Comparison of ENCODE assay signal across 26 cellular contexts in genomic region chr17:78991906-78992532, GRCh38. TPM values are rescaled to one million over a fixed set of nuclear protein-coding genes. Genes with fewer than 3 reads are reported as not detected.
DNase-seq lines count a peak whose midpoint lies in the region; ATAC-seq and TF ChIP-seq lines count a peak whose summit lies in the region.
"Had no signal": no experiment of that assay in that cellular context is flagged by ENCODE, and none has a peak within 500 bp of the region (broad histone marks: within the 10 kb centered on the region; RNA-seq: fewer than 3 reads in every experiment).

No MANE protein-coding gene starts in this region.

- ATAC-seq in IMR-90 (ENCODE audit: low read depth) (no peak), mucosa of descending colon (no peak)
- ATAC-seq: activated naive CD8-positive, alpha-beta T cell treated with anti-CD3 and anti-CD28 coated beads, Interleukin-2, amount 50 U/mL, for 24 hours; activated T-helper 17 cell treated with anti-CD3 and anti-CD28 coated beads, Interleukin-2, amount 50 U/mL, for 72 hours; heart left ventricle; stimulated activated memory B cell treated with anti-CD40 and anti-IgM and Interleukin-4, amounts not matched to agents 10 μg/mL and 1 μg/mL and 100 μg/mL, for 72 hours had no signal

- H3K4me3 ChIP-seq in mammary epithelial cell (replicated peaks in 1 of 3; ENCODE audit: insufficient read depth in 1 of 3, low read depth in 2 of 3, low read length in 3 of 3): no peak overlapping the region
- no peak overlapping the region for H3K4me3 ChIP-seq in IMR-90 (ENCODE audit: insufficient read depth, low read depth, low read length)
- H3K4me3 ChIP-seq in mucosa of descending colon: no peak overlapping the region
- H3K4me3 ChIP-seq in suprapubic skin: no peak overlapping the region
- H3K4me3 ChIP-seq: heart left ventricle, skin epidermis had no signal

- in situ Hi-C loops in mammary epithelial cell (cut with MboI; ENCODE audit: low sequenced_read_pairs in 2 of 2) (no loop called here), IMR-90 (cut with MboI; ENCODE audit: low sequenced_read_pairs) (no loop called here)

- no peaks in the 10 kb centered on the region for H3K9me1 ChIP-seq in IMR-90 (ENCODE audit: insufficient read depth, low read length)

- dilution Hi-C loops in mammary epithelial cell (cut with HindIII; ENCODE audit: low sequenced_read_pairs): no loop called here
- dilution Hi-C loops in IMR-90 (cut with HindIII; ENCODE audit: low sequenced_read_pairs, unreplicated experiment): no loop called here

- POLR2A ChIA-PET in MCF 10A (lab: Yijun Ruan, JAX): no interaction called here
- POLR2A ChIA-PET in IMR-90 (lab: Charles Lee; ENCODE audit: unreplicated experiment): no interaction called here

- H3K4me3 Mint-ChIP-seq in MCF 10A (ENCODE audit: unreplicated experiment): no peak overlapping the region
- H3K4me3 Mint-ChIP-seq: activated CD4-positive, alpha-beta T cell treated with anti-CD3 and anti-CD28 coated beads, Interleukin-2, amount 10 ng/mL, durations not matched to agents 24 days and 14 days; activated naive CD8-positive, alpha-beta T cell treated with anti-CD3 and anti-CD28 coated beads, Interleukin-2, amount 50 U/mL, for 24 hours; activated T-helper 17 cell treated with anti-CD3 and anti-CD28 coated beads, Interleukin-2, amount 50 U/mL, for 72 hours; brain; CD14-positive monocyte; nephron; stimulated activated memory B cell treated with anti-CD40 and anti-IgM and Interleukin-4, amounts not matched to agents 10 μg/mL and 1 μg/mL and 100 μg/mL, for 72 hours had no signal

- peaks cover 59% of the 10 kb centered on the region for H3K36me3 Mint-ChIP-seq in MCF 10A (ENCODE audit: insufficient read depth, unreplicated experiment)

- no peaks in the 10 kb centered on the region for H3K9me3 Mint-ChIP-seq in MCF 10A (ENCODE audit: unreplicated experiment)
- H3K9me3 Mint-ChIP-seq: activated CD4-positive, alpha-beta T cell treated with anti-CD3 and anti-CD28 coated beads, Interleukin-2, amount 10 ng/mL, durations not matched to agents 24 days and 14 days; activated naive CD8-positive, alpha-beta T cell treated with anti-CD3 and anti-CD28 coated beads, Interleukin-2, amount 50 U/mL, for 24 hours; activated T-helper 17 cell treated with anti-CD3 and anti-CD28 coated beads, Interleukin-2, amount 50 U/mL, for 72 hours; nephron; stimulated activated memory B cell treated with anti-CD40 and anti-IgM and Interleukin-4, amounts not matched to agents 10 μg/mL and 1 μg/mL and 100 μg/mL, for 72 hours had no signal

- TF ChIP-seq CTCF in MCF 10A (IDR thresholded peaks at IDR 0.05; ENCODE audit: unreplicated experiment) (no peak), mammary epithelial cell (conservative IDR thresholded peaks at IDR 0.05 in 1 of 2, IDR thresholded peaks at IDR 0.05 in 1 of 2; ENCODE audit: extremely low read depth in 1 of 2, insufficient read depth in 1 of 2, low read depth in 1 of 2, low read length in 2 of 2) (no peak), IMR-90 (conservative IDR thresholded peaks at IDR 0.05; ENCODE audit: low read depth, low read length) (no peak), mucosa of descending colon (IDR thresholded peaks at IDR 0.05) (no peak), suprapubic skin (IDR thresholded peaks at IDR 0.05) (no peak)

- H2AK5ac ChIP-seq in IMR-90 (ENCODE audit: low read depth, low read length): no peak overlapping the region

- no peak overlapping the region for H4K5ac ChIP-seq in IMR-90 (ENCODE audit: low read depth, low read length)

- 100% methylated on average over 2 of the region's 22 CpGs for WGBS in mammary epithelial cell (ENCODE audit: low coverage, missing lambda C conversion rate)
- WGBS in IMR-90 (ENCODE audit: extremely low coverage in 2 of 2, insufficient read length in 1 of 2), 2 experiments: 96% methylated on average over 5 of the region's 22 CpGs; no CpG with 5 or more reads in 1 of the 2 experiments
- WGBS in suprapubic skin: 94% methylated on average over 22 of the region's 22 CpGs

- no peak overlapping the region for H2BK120ac ChIP-seq in IMR-90 (ENCODE audit: low read depth, low read length)

- peaks cover 15 to 43% of the 10 kb centered on the region in 2 experiments for H3K79me1 ChIP-seq in IMR-90 (ENCODE audit: low read depth in 1 of 2, low read length in 2 of 2)

- H2AK9ac ChIP-seq in IMR-90 (replicated peaks; ENCODE audit: low read depth, low read length, poor library complexity): no peak overlapping the region

- H4K91ac ChIP-seq in IMR-90 (ENCODE audit: insufficient read depth, low read depth, low read length): no peak overlapping the region

- TSS peak; percentile 22 for BruUV-seq in MCF 10A (replicated peaks; lab: Mats Ljungman, UMichigan)
- BruUV-seq in mammary epithelial cell (replicated peaks; lab: Mats Ljungman, UMichigan): no TSS peak
- BruUV-seq in IMR-90 (replicated peaks; lab: Mats Ljungman, UMichigan): TSS peak; percentile 72

- H2AFZ ChIP-seq in mammary epithelial cell (ENCODE audit: low read depth, low read length): no peak overlapping the region
- no peak overlapping the region for H2AFZ ChIP-seq in IMR-90 (replicated peaks; ENCODE audit: low read length, poor library complexity)

- TF ChIP-seq RAD21 in IMR-90 (IDR thresholded peaks at IDR 0.05; ENCODE audit: low read length): no peak

- H3K4ac ChIP-seq in IMR-90 (ENCODE audit: low read depth, low read length): no peak overlapping the region

- no peak overlapping the region for H3K27ac Mint-ChIP-seq in MCF 10A (ENCODE audit: low read depth, unreplicated experiment)
- H3K27ac Mint-ChIP-seq: activated CD4-positive, alpha-beta T cell treated with anti-CD3 and anti-CD28 coated beads, Interleukin-2, amount 10 ng/mL, durations not matched to agents 24 days and 14 days; activated naive CD8-positive, alpha-beta T cell treated with anti-CD3 and anti-CD28 coated beads, Interleukin-2, amount 50 U/mL, for 24 hours; nephron; progenitor cell of endocrine pancreas; stimulated activated memory B cell treated with anti-CD40 and anti-IgM and Interleukin-4, amounts not matched to agents 10 μg/mL and 1 μg/mL and 100 μg/mL, for 72 hours had no signal

- H3K36me3 ChIP-seq in mammary epithelial cell (ENCODE audit: insufficient read depth, low read length) (peaks cover 15% of the 10 kb centered on the region), IMR-90 (ENCODE audit: control insufficient read depth, insufficient read depth, low read length) (peaks cover 58% of the 10 kb centered on the region), mucosa of descending colon (ENCODE audit: low read depth) (peaks cover 7% of the 10 kb centered on the region), suprapubic skin (peaks cover 63% of the 10 kb centered on the region)

- peaks cover 45% of the 10 kb centered on the region for H3K79me2 ChIP-seq in mammary epithelial cell (ENCODE audit: insufficient read depth, low read length)

- CTCF ChIA-PET in MCF 10A (lab: Yijun Ruan, JAX) (interaction anchor here (0.6 to 1.1 kb wide), 5 partner anchors 21 to 203 kb away, joined by 3 to 4 read pairs (median 3); no protein-coding TSS in a partner anchor), mammary epithelial cell (lab: Charles Lee; ENCODE audit: low non-redundant PET) (no interaction called here), IMR-90 (lab: Yijun Ruan, JAX) (no interaction called here)

- peaks cover 1% of the 10 kb centered on the region for H3K4me1 Mint-ChIP-seq in MCF 10A (ENCODE audit: insufficient read depth, unreplicated experiment)

- H2BK20ac ChIP-seq in IMR-90 (ENCODE audit: low read depth, low read length): no peak overlapping the region

- no peak for DNase-seq in MCF 10A (ENCODE audit: unreplicated experiment)
- DNase-seq in mammary epithelial cell: no peak
- no peak for DNase-seq in IMR-90
- peak in 2 of 3 donors; percentile 3 to 31 for DNase-seq in mucosa of descending colon
- peak; percentile 45 to 69 for DNase-seq in suprapubic skin (ENCODE audit: low spot score in 2 of 2)
- DNase-seq in stimulated activated CD4-positive, alpha-beta T cell treated with anti-CD3 and anti-CD28 coated beads, Interleukin-4, amount 100 ng/mL, for 4 hours: no peak
- DNase-seq in stimulated activated CD4-positive, alpha-beta T cell treated with anti-CD3 and anti-CD28 coated beads, Interleukin-2, amount 100 ng/mL, for 24 hours: no peak
- no peak for DNase-seq in A172 (ENCODE audit: low spot score)
- DNase-seq: activated CD4-positive, alpha-beta T cell treated with anti-CD3 and anti-CD28 coated beads, Interleukin-2, amount 10 ng/mL, durations not matched to agents 24 days and 14 days; activated naive CD8-positive, alpha-beta T cell treated with anti-CD3 and anti-CD28 coated beads, Interleukin-2, amount 50 U/mL, for 24 hours; DMS 273 treated with DMSO at 0.1 percent for 48 hours; foreskin fibroblast; HCEC 1CT; NCI-H1092; NCI-H187; NCI-H526; stimulated activated CD4-positive, alpha-beta T cell treated with anti-CD3 and anti-CD28 coated beads, Interleukin-2, amount 100 ng/mL, for 48 hours; T-helper 2 cell had no signal

- no peak overlapping the region for H3K14ac ChIP-seq in IMR-90 (replicated peaks; ENCODE audit: low read depth, low read length)

- no peak overlapping the region for H3K56ac ChIP-seq in IMR-90 (ENCODE audit: extremely low read depth, insufficient read depth, low read length)

- H3K27me3 Mint-ChIP-seq in MCF 10A (ENCODE audit: insufficient read depth, unreplicated experiment): no peaks in the 10 kb centered on the region
- H3K27me3 Mint-ChIP-seq: activated CD4-positive, alpha-beta T cell treated with anti-CD3 and anti-CD28 coated beads, Interleukin-2, amount 10 ng/mL, durations not matched to agents 24 days and 14 days; activated naive CD8-positive, alpha-beta T cell treated with anti-CD3 and anti-CD28 coated beads, Interleukin-2, amount 50 U/mL, for 24 hours; activated T-helper 17 cell treated with anti-CD3 and anti-CD28 coated beads, Interleukin-2, amount 50 U/mL, for 72 hours; brain; progenitor cell of endocrine pancreas; stimulated activated memory B cell treated with anti-CD40 and anti-IgM and Interleukin-4, amounts not matched to agents 10 μg/mL and 1 μg/mL and 100 μg/mL, for 72 hours had no signal

- H3K27ac ChIP-seq in mammary epithelial cell (ENCODE audit: insufficient read depth, low read depth, low read length): no peak overlapping the region
- no peak overlapping the region for H3K27ac ChIP-seq in IMR-90 (ENCODE audit: insufficient read depth, low read length)
- H3K27ac ChIP-seq in suprapubic skin: no peak overlapping the region
- H3K27ac ChIP-seq: heart left ventricle, skin epidermis had no signal

- H3K18ac ChIP-seq in IMR-90 (ENCODE audit: low read depth, low read length): no peak overlapping the region

- H3K27me3 ChIP-seq in mammary epithelial cell (ENCODE audit: insufficient read depth, low read length) (no peaks in the 10 kb centered on the region), IMR-90 (ENCODE audit: control insufficient read depth, insufficient read depth, low read length) (no peaks in the 10 kb centered on the region), suprapubic skin (no peaks in the 10 kb centered on the region)
- H3K27me3 ChIP-seq: heart left ventricle had no signal

- no peak for TF ChIP-seq EP300 in suprapubic skin (IDR thresholded peaks at IDR 0.05)

- peaks cover 5% of the 10 kb centered on the region for H3K4me1 ChIP-seq in mammary epithelial cell (ENCODE audit: insufficient read depth, low read length)
- peaks cover under 1% of the 10 kb centered on the region; the same call in 1 of the 2 replicates for H3K4me1 ChIP-seq in IMR-90 (ENCODE audit: control insufficient read depth, insufficient read depth, low read length)
- peaks cover 34% of the 10 kb centered on the region for H3K4me1 ChIP-seq in mucosa of descending colon (ENCODE audit: low read depth)
- peaks cover 32% of the 10 kb centered on the region for H3K4me1 ChIP-seq in suprapubic skin

- no peak overlapping the region for H4K8ac ChIP-seq in IMR-90 (ENCODE audit: low read depth in 2 of 2, low read length in 2 of 2)

- no peak overlapping the region for H2BK5ac ChIP-seq in IMR-90 (ENCODE audit: low read depth, low read length, poor library complexity, severe bottlenecking)

- intact Hi-C loops in MCF 10A (cut with micrococcal nuclease): no loop called here
- intact Hi-C loops in mammary epithelial cell (cut with micrococcal nuclease): loop anchor here (2.0 kb wide), 1 partner anchor 17 kb away; the partner anchor contains the start of gene CANT1
- intact Hi-C loops in IMR-90 (cut with micrococcal nuclease): no loop called here
- intact Hi-C loops in mucosa of descending colon (cut with DNase I, micrococcal nuclease): no loop called here

- H3K4me2 ChIP-seq in mammary epithelial cell (ENCODE audit: insufficient read depth, low read depth, low read length) (no peak overlapping the region), IMR-90 (ENCODE audit: low read depth, low read length) (no peak overlapping the region)

- H3K9me3 ChIP-seq in mammary epithelial cell (replicated peaks; ENCODE audit: insufficient read depth, low read length) (no peaks in the 10 kb centered on the region), IMR-90 (ENCODE audit: control insufficient read depth, insufficient read depth, low read length) (no peaks in the 10 kb centered on the region), mucosa of descending colon (no peaks in the 10 kb centered on the region), suprapubic skin (no peaks in the 10 kb centered on the region)
- H3K9me3 ChIP-seq: heart left ventricle had no signal

- no peak overlapping the region for H3K23ac ChIP-seq in IMR-90 (ENCODE audit: low read depth, low read length)

- H3K9ac ChIP-seq in mammary epithelial cell (ENCODE audit: insufficient read depth, low read length): no peak overlapping the region
- no peak overlapping the region for H3K9ac ChIP-seq in IMR-90 (ENCODE audit: low read depth, low read length)

- H2BK15ac ChIP-seq in IMR-90 (ENCODE audit: low read depth, low read length): no peak overlapping the region

- no peaks in the 10 kb centered on the region for H4K20me1 ChIP-seq in mammary epithelial cell (ENCODE audit: insufficient read depth, low read length)
- H4K20me1 ChIP-seq in IMR-90 (ENCODE audit: insufficient read depth, low read length): peaks cover 16% of the 10 kb centered on the region

- TF ChIP-seq POLR2A in IMR-90 (IDR thresholded peaks at IDR 0.05; ENCODE audit: low read depth, low read length) (no peak), suprapubic skin (IDR thresholded peaks at IDR 0.05) (no peak)

RNA-seq across cellular contexts. Expression of gene LGALS3BP, which starts 12.3 kb away (rescaled TPM):
- 56.7 and 58.0 TPM in 2 replicates for total RNA-seq in MCF 10A (2022)
- total RNA-seq in mammary epithelial cell: 100 to 1,000 TPM; 173 to 221 TPM
- 109 TPM for polyA plus RNA-seq in mammary epithelial cell
- 167 TPM for polyA minus RNA-seq in mammary epithelial cell
- 33.7 and 34.7 TPM in 2 replicates for total RNA-seq in IMR-90 (2012; rRNA removed)
- 249 and 273 TPM in 2 replicates for polyA plus RNA-seq in IMR-90 (2012; rRNA removed)
- polyA plus RNA-seq in IMR-90 (2012; cell fraction: cytosol; rRNA removed): 146 and 259 TPM in 2 replicates
- 165 and 308 TPM in 2 replicates for polyA plus RNA-seq in IMR-90 (2012; cell fraction: nucleus; rRNA removed; ENCODE audit: low replicate concordance)
- 100 to 1,000 TPM; 329 to 838 (median 752) TPM for total RNA-seq in mucosa of descending colon
- 100 to 1,000 TPM in 2 of 4 donors, 10 to 100 TPM in 2; 70.2 to 162 (median 105) TPM for total RNA-seq in suprapubic skin
- total RNA-seq in A172 (2014; rRNA removed; shearing (Covaris generic)): 352 and 514 TPM in 2 replicates

RNA-seq across cellular contexts. Expression of gene CANT1, which starts 17.5 kb away (rescaled TPM):
- total RNA-seq in MCF 10A (2022) (62.5 and 65.1 TPM in 2 replicates), mammary epithelial cell (10 to 100 TPM; 54.5 to 86.5 TPM), IMR-90 (2012; rRNA removed) (50.0 and 51.8 TPM in 2 replicates), mucosa of descending colon (100 to 1,000 TPM; 159 to 376 (median 242) TPM), suprapubic skin (10 to 100 TPM; 21.8 to 37.4 (median 30.1) TPM)
- polyA plus RNA-seq in mammary epithelial cell (61.6 TPM), IMR-90 (2012; rRNA removed) (73.4 and 90.7 TPM in 2 replicates)
- 59.7 TPM for polyA minus RNA-seq in mammary epithelial cell
- polyA plus RNA-seq in IMR-90 (2012; cell fraction: cytosol; rRNA removed): 61.1 and 63.0 TPM in 2 replicates
- 33.7 and 43.7 TPM in 2 replicates for polyA plus RNA-seq in IMR-90 (2012; cell fraction: nucleus; rRNA removed; ENCODE audit: low replicate concordance)
- total RNA-seq in A172 (2014; rRNA removed; shearing (Covaris generic)): 81.4 and 90.1 TPM in 2 replicates

RNA-seq across cellular contexts. Expression of gene C1QTNF1, which starts 31.9 kb away (rescaled TPM):
- total RNA-seq in MCF 10A (2022) (3.0 and 3.3 TPM in 2 replicates), mammary epithelial cell (10 to 100 TPM; 13.2 to 22.0 TPM), IMR-90 (2012; rRNA removed) (1.7 and 3.4 TPM in 2 replicates), mucosa of descending colon (10 to 100 TPM; 16.9 to 33.3 (median 22.1) TPM), suprapubic skin (10 to 100 TPM; 15.7 to 38.1 (median 23.5) TPM)
- polyA plus RNA-seq in mammary epithelial cell (10.4 TPM), IMR-90 (2012; rRNA removed) (8.4 and 9.0 TPM in 2 replicates)
- polyA minus RNA-seq in mammary epithelial cell: 10.4 TPM
- polyA plus RNA-seq in IMR-90 (2012; cell fraction: cytosol; rRNA removed): 5.2 and 16.8 TPM in 2 replicates
- polyA plus RNA-seq in IMR-90 (2012; cell fraction: nucleus; rRNA removed; ENCODE audit: low replicate concordance): 7.4 and 9.5 TPM in 2 replicates
- 6.5 and 11.8 TPM in 2 replicates for total RNA-seq in A172 (2014; rRNA removed; shearing (Covaris generic))
- total RNA-seq: activated CD4-positive, alpha-beta T cell treated with anti-CD3 and anti-CD28 coated beads, Interleukin-2, amount 10 ng/mL, durations not matched to agents 24 days and 14 days; activated T-helper 17 cell treated with anti-CD3 and anti-CD28 coated beads, Interleukin-2, amount 50 U/mL, for 72 hours had no signal
- polyA plus RNA-seq: CD14-positive monocyte had no signal

Comparison
In these comparisons a context has a peak if more than half of its experiments do, and no peak if none do; other contexts are left out.
1. DNase-seq: peak in mucosa of descending colon (2 of 3) and suprapubic skin (2 of 2); none in MCF 10A (single experiment), mammary epithelial cell (single experiment), IMR-90 (single experiment), stimulated activated CD4-positive, alpha-beta T cell treated with anti-CD3 and anti-CD28 coated beads, Interleukin-4, amount 100 ng/mL, for 4 hours (0 of 2), stimulated activated CD4-positive, alpha-beta T cell treated with anti-CD3 and anti-CD28 coated beads, Interleukin-2, amount 100 ng/mL, for 24 hours (0 of 2) and A172 (single experiment).